ENCODE assay signal across 1 cellular context in genomic region chr21:36024782-36025181, GRCh38.
TF ChIP-seq lines count a peak whose summit lies in the region.

No MANE protein-coding gene starts in this region.

TF ChIP-seq in IMR-90, 13 proteins besides CTCF, POLR2A, EP300 and RAD21:
- TF ChIP-seq RFX5 (IDR thresholded peaks at IDR 0.05; ENCODE audit: low read depth, low read length) (no peak), USF2 (IDR thresholded peaks at IDR 0.05; ENCODE audit: low read depth, low read length) (no peak), MXI1 (IDR thresholded peaks at IDR 0.05; ENCODE audit: borderline replicate concordance, low read depth, low read length) (no peak), CEBPB (IDR thresholded peaks at IDR 0.05; ENCODE audit: low read depth, low read length) (no peak), FOS (IDR thresholded peaks at IDR 0.05; ENCODE audit: low read depth, low read length) (no peak)
